Comparison of ENCODE assay signal across 1 cellular context in genomic region chr6:36679043-36679821, GRCh38.
TF ChIP-seq lines count a peak whose summit lies in the region.

No MANE protein-coding gene starts in this region.

TF ChIP-seq in SK-N-SH treated with all-trans-retinoic acid at 6 μM for 48 hours, 23 proteins besides CTCF, POLR2A, EP300 and RAD21 (continued from another document):
- TF ChIP-seq TSHZ2 (CRISPR knock-in tag; IDR thresholded peaks at IDR 0.05) = no peak
- no peak for TF ChIP-seq SNAI2 (CRISPR knock-in tag; IDR thresholded peaks at IDR 0.05)
- TF ChIP-seq ZNF8 (CRISPR knock-in tag; IDR thresholded peaks at IDR 0.05) = no peak
- no peak for TF ChIP-seq ZNF70 (CRISPR knock-in tag; IDR thresholded peaks at IDR 0.05)
- TF ChIP-seq ZC3H10 (CRISPR knock-in tag; IDR thresholded peaks at IDR 0.05) = no peak
- TF ChIP-seq RARB (CRISPR knock-in tag; IDR thresholded peaks at IDR 0.05) = no peak
